ENCODE assay signal across 20 cellular contexts in the genomic region with DNA sequence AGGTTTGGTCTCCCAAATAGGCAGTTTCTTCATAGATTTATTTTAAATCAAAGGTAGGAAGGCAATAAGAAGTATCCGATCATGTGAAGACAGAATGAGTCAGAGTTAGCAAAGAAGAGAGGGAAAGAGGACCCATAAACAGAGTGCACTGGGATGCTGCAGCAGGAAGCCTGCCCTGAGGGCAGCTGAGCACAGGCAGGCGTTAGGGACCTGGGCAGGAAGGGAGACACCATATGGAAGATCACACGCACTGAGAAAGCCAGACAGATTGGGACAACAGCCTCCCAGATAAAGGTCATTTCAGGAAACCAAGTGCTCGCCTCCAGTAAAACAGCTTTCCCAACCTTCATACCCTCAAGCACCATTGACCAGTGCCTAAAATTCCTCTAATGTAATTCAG.
DNase-seq lines count a peak whose midpoint lies in the region; ATAC-seq lines count a peak whose summit lies in the region.
"Had no signal": no experiment of that assay in that cellular context is flagged by ENCODE, and none has a peak within 500 bp of the region (broad histone marks: within the 10 kb centered on the region; RNA-seq: fewer than 3 reads in every experiment).

No MANE protein-coding gene starts in this region.

- H3K36me3 Mint-ChIP-seq in activated naive CD4-positive, alpha-beta T cell treated with anti-CD3 and anti-CD28 coated beads, Interleukin-2, amount 50 U/mL, for 72 hours: no peaks in the 10 kb centered on the region
- H3K36me3 Mint-ChIP-seq: naive B cell had no signal

- H3K27me3 ChIP-seq in SJCRH30: no peaks in the 10 kb centered on the region

- no peak overlapping the region for H3K27ac ChIP-seq in SJCRH30
- H3K27ac ChIP-seq: lower lobe of right lung had no signal

- DNase-seq in COLO829 (ENCODE audit: low spot score) (peak; percentile 53), G401 (ENCODE audit: low spot score) (peak; percentile 67), SJCRH30 (peak; percentile 34 to 61), islet precursor cell (peak; percentile 96), NCI-H1436 (lab: John Stamatoyannopoulos, UW) (no peak), HK-2 (ENCODE audit: unreplicated experiment) (no peak), NCI-H1105 treated with DMSO at 0.1 percent for 48 hours (lab: John Stamatoyannopoulos, UW) (no peak)
- DNase-seq in activated naive CD4-positive, alpha-beta T cell treated with anti-CD3 and anti-CD28 coated beads, Interleukin-2, amount 50 U/mL, for 72 hours (ENCODE audit: low spot score in 2 of 2): no peak
- DNase-seq: activated CD4-positive, CD25-positive, alpha-beta regulatory T cell treated with anti-CD3 and anti-CD28 coated beads, Interleukin-2, amount 50 U/mL, for 72 hours; anterior cingulate cortex; foreskin melanocyte; H7; lower lobe of right lung; naive B cell; NCI-H1417; NCI-H2227 treated with DMSO at 0.1 percent for 48 hours; SIG-M5; stimulated activated CD4-positive, alpha-beta T cell treated with anti-CD3 and anti-CD28 coated beads, Interleukin-4, amount 100 ng/mL, for 24 hours; stimulated activated CD8-positive, alpha-beta memory T cell treated with anti-CD3 and anti-CD28 coated beads, Interleukin-4, amount 100 ng/mL, for 48 hours had no signal

- H3K4me3 ChIP-seq in SJCRH30: no peak overlapping the region
- H3K4me3 ChIP-seq: lower lobe of right lung had no signal

- H3K36me3 ChIP-seq in SJCRH30: no peaks in the 10 kb centered on the region
- H3K36me3 ChIP-seq: lower lobe of right lung had no signal

- no peaks in the 10 kb centered on the region for H3K9me3 ChIP-seq in SJCRH30 (replicated peaks)
- H3K9me3 ChIP-seq: lower lobe of right lung had no signal

- no peak for ATAC-seq in activated naive CD4-positive, alpha-beta T cell treated with anti-CD3 and anti-CD28 coated beads, Interleukin-2, amount 50 U/mL, for 72 hours
- ATAC-seq: lower lobe of right lung had no signal

- no peak overlapping the region for H3K27ac Mint-ChIP-seq in activated naive CD4-positive, alpha-beta T cell treated with anti-CD3 and anti-CD28 coated beads, Interleukin-2, amount 50 U/mL, for 72 hours
- H3K27ac Mint-ChIP-seq: activated T-helper 2 cell treated with anti-CD3 and anti-CD28 coated beads, Interferon-gamma antibody, Interleukin-2, Interleukin-4, amounts not matched to agents 10 μg/mL and 5 μg/mL and 100 μg/mL, durations not matched to agents 14 hours and 24 hours and 36 hours had no signal

- no peaks in the 10 kb centered on the region for H3K4me1 ChIP-seq in SJCRH30
- H3K4me1 ChIP-seq: lower lobe of right lung had no signal

- H3K9me3 Mint-ChIP-seq in activated naive CD4-positive, alpha-beta T cell treated with anti-CD3 and anti-CD28 coated beads, Interleukin-2, amount 50 U/mL, for 72 hours: peaks cover 5 to 6% of the 10 kb centered on the region in 2 donors

- in situ Hi-C loops in G401 (cut with HindIII; ENCODE audit: low sequenced_read_pairs): no loop called here

Comparison
In these comparisons a context has a peak if more than half of its experiments do, and no peak if none do; other contexts are left out.
1. DNase-seq: peak in COLO829 (single experiment), G401 (single experiment), SJCRH30 (2 of 2) and islet precursor cell (single experiment); none in NCI-H1436 (single experiment), HK-2 (single experiment), activated naive CD4-positive, alpha-beta T cell treated with anti-CD3 and anti-CD28 coated beads, Interleukin-2, amount 50 U/mL, for 72 hours (0 of 2) and NCI-H1105 treated with DMSO at 0.1 percent for 48 hours (single experiment).